In genomic region chr18:32135595-32135994, GRCh38 we compare ENCODE assay signal across 17 cellular contexts. TPM values are rescaled to one million over a fixed set of nuclear protein-coding genes. Genes with fewer than 3 reads are reported as not detected.
A peak's percentile ranks its signal among the peaks of the same experiment; 100 is the strongest.
DNase-seq lines count a peak whose midpoint lies in the region; ATAC-seq, FAIRE-seq and TF ChIP-seq lines count a peak whose summit lies in the region.
"Had no signal": no experiment of that assay in that cellular context is flagged by ENCODE, and none has a peak within 500 bp of the region (broad histone marks: within the 10 kb centered on the region; RNA-seq: fewer than 3 reads in every experiment).

No MANE protein-coding gene starts in this region.

- no peaks in the 10 kb centered on the region for H3K27me3 ChIP-seq in naive thymus-derived CD4-positive, alpha-beta T cell (ENCODE audit: control insufficient read depth in 2 of 2, insufficient read depth in 2 of 2, low read length in 2 of 2)
- H3K27me3 ChIP-seq: BLaER1 had no signal

- CTCF ChIA-PET in naive thymus-derived CD4-positive, alpha-beta T cell (lab: Charles Lee) = no interaction called here

- H3K4me3 ChIP-seq in naive thymus-derived CD4-positive, alpha-beta T cell (ENCODE audit: low read length) = no peak overlapping the region
- H3K4me3 ChIP-seq: BLaER1, HAP-1 had no signal

- no peak overlapping the region for H3K27ac ChIP-seq in naive thymus-derived CD4-positive, alpha-beta T cell (ENCODE audit: low read depth, low read length)
- H3K27ac ChIP-seq: 22Rv1, BLaER1 had no signal

- H3K4me1 ChIP-seq in naive thymus-derived CD4-positive, alpha-beta T cell (ENCODE audit: control insufficient read depth in 2 of 2, insufficient read depth in 2 of 2, low read length in 2 of 2) = no peaks in the 10 kb centered on the region
- H3K4me1 ChIP-seq: BLaER1, HAP-1 had no signal

- no peaks in the 10 kb centered on the region for H3K27me3 Mint-ChIP-seq in activated T-helper 17 cell treated with anti-CD3 and anti-CD28 coated beads, Interleukin-2, amount 50 U/mL, for 72 hours
- no peaks in the 10 kb centered on the region for H3K27me3 Mint-ChIP-seq in naive thymus-derived CD4-positive, alpha-beta T cell

- peaks cover 0 to 7% (median 0%) of the 10 kb centered on the region in 3 experiments for H3K36me3 ChIP-seq in naive thymus-derived CD4-positive, alpha-beta T cell (ENCODE audit: control insufficient read depth in 2 of 3, insufficient read depth in 3 of 3, low read length in 3 of 3)

- peak; percentile 71 for FAIRE-seq in D721Med (lab: Jason Lieb, UNC)
- FAIRE-seq: GM12892 had no signal

- no peak for TF ChIP-seq CTCF in D721Med (IDR thresholded peaks at IDR 0.05; ENCODE audit: insufficient read depth, missing control alignments)

- H3K4me1 Mint-ChIP-seq in activated T-helper 17 cell treated with anti-CD3 and anti-CD28 coated beads, Interleukin-2, amount 50 U/mL, for 72 hours = peaks cover 5% of the 10 kb centered on the region
- peaks cover 2 to 30% (median 16%) of the 10 kb centered on the region in 7 donors for H3K4me1 Mint-ChIP-seq in naive thymus-derived CD4-positive, alpha-beta T cell

- H3K9me3 ChIP-seq in naive thymus-derived CD4-positive, alpha-beta T cell (ENCODE audit: control insufficient read depth in 2 of 3, low read length in 3 of 3) = no peaks in the 10 kb centered on the region
- H3K9me3 ChIP-seq: HAP-1 had no signal

- POLR2A ChIA-PET in naive thymus-derived CD4-positive, alpha-beta T cell (lab: Charles Lee) = interaction anchor here (0.7 kb wide), 1 partner anchor 116 kb away, joined by 3 read pairs; no protein-coding TSS in a partner anchor

- peaks cover 21% of the 10 kb centered on the region for H3K36me3 Mint-ChIP-seq in activated T-helper 17 cell treated with anti-CD3 and anti-CD28 coated beads, Interleukin-2, amount 50 U/mL, for 72 hours (ENCODE audit: low read depth)
- peaks cover 0 to 16% (median 8%) of the 10 kb centered on the region in 5 donors for H3K36me3 Mint-ChIP-seq in naive thymus-derived CD4-positive, alpha-beta T cell

- DNase-seq in DMS53 (lab: John Stamatoyannopoulos, UW) (peak; percentile 11), DMS53 treated with DMSO at 0.1 percent for 48 hours (lab: John Stamatoyannopoulos, UW; ENCODE audit: unreplicated experiment) (no peak), D721Med (ENCODE audit: insufficient read length, low spot score) (no peak), SW480 (ENCODE audit: low spot score) (no peak)
- no peak for DNase-seq in naive thymus-derived CD4-positive, alpha-beta T cell
- DNase-seq in effector CD4-positive, alpha-beta T cell = no peak
- DNase-seq: Calu3, DND-41, GDM1, GOT3 had no signal

- H3K4me3 Mint-ChIP-seq in activated T-helper 17 cell treated with anti-CD3 and anti-CD28 coated beads, Interleukin-2, amount 50 U/mL, for 72 hours = no peak overlapping the region
- no peak overlapping the region for H3K4me3 Mint-ChIP-seq in naive thymus-derived CD4-positive, alpha-beta T cell

- ATAC-seq in activated T-helper 17 cell treated with anti-CD3 and anti-CD28 coated beads, Interleukin-2, amount 50 U/mL, for 72 hours (replicated peaks) = no peak
- peak; percentile 18 for ATAC-seq in naive thymus-derived CD4-positive, alpha-beta T cell
- no peak for ATAC-seq in GM21360 (IDR thresholded peaks at IDR 0.05; ENCODE audit: unreplicated experiment)

- intact Hi-C loops in naive thymus-derived CD4-positive, alpha-beta T cell (cut with micrococcal nuclease) = no loop called here

- peak overlapping the region; percentile 36 for H3K27ac Mint-ChIP-seq in activated T-helper 17 cell treated with anti-CD3 and anti-CD28 coated beads, Interleukin-2, amount 50 U/mL, for 72 hours
- peak overlapping the region in 7 of 9 donors; percentile 24 to 80 (median 45) for H3K27ac Mint-ChIP-seq in naive thymus-derived CD4-positive, alpha-beta T cell

- no peaks in the 10 kb centered on the region for H3K9me3 Mint-ChIP-seq in activated T-helper 17 cell treated with anti-CD3 and anti-CD28 coated beads, Interleukin-2, amount 50 U/mL, for 72 hours
- peaks cover 0 to 3% (median 0%) of the 10 kb centered on the region in 11 donors for H3K9me3 Mint-ChIP-seq in naive thymus-derived CD4-positive, alpha-beta T cell

RNA-seq across cellular contexts. Expression of gene RNF138, which starts 43.9 kb away (rescaled TPM):
- 10 to 100 TPM; 43.3 to 51.2 TPM for total RNA-seq in activated T-helper 17 cell treated with anti-CD3 and anti-CD28 coated beads, Interleukin-2, amount 50 U/mL, for 72 hours
- 100 to 1,000 TPM in 1 of 5 experiments, 10 to 100 TPM in 4; 72.3 to 142 (median 80.7) TPM for total RNA-seq in naive thymus-derived CD4-positive, alpha-beta T cell
- polyA plus RNA-seq in naive thymus-derived CD4-positive, alpha-beta T cell = 100 to 1,000 TPM in 1 of 2 donors, 10 to 100 TPM in 1; 98.4 to 140 TPM

RNA-seq across cellular contexts. Expression of gene MEP1B, which starts 54.2 kb away (rescaled TPM):
- under 1 TPM; 0.11 to 0.13 TPM for total RNA-seq in activated T-helper 17 cell treated with anti-CD3 and anti-CD28 coated beads, Interleukin-2, amount 50 U/mL, for 72 hours
- under 1 TPM in 2 of 5 experiments, not detected in 3; 0.32 to 0.35 TPM for total RNA-seq in naive thymus-derived CD4-positive, alpha-beta T cell
- polyA plus RNA-seq in naive thymus-derived CD4-positive, alpha-beta T cell = under 1 TPM in 1 of 2 donors, not detected in 1; 0.08 TPM
- total RNA-seq: Calu3, HT-29 had no signal
